Comparison of ENCODE assay signal across 8 cellular contexts in genomic region chr13:74287672-74288169, GRCh38.
DNase-seq lines count a peak whose midpoint lies in the region; ATAC-seq and FAIRE-seq lines count a peak whose summit lies in the region.

No MANE protein-coding gene starts in this region.

- ATAC-seq in GM18870 (IDR thresholded peaks at IDR 0.05; ENCODE audit: unreplicated experiment) (peak; percentile 30), HG03565 (IDR thresholded peaks at IDR 0.05; ENCODE audit: unreplicated experiment) (peak; percentile 25)

- no peak for FAIRE-seq in frontal cortex (lab: Jason Lieb, UNC)

- DNase-seq in RPMI8226: peak; percentile 63
- DNase-seq in activated T-helper 9 cell treated with anti-CD3 and anti-CD28 coated beads, Interleukin-2, amount 50 U/mL, for 16 hours (ENCODE audit: low read depth): peak; percentile 75
- DNase-seq in frontal cortex (ENCODE audit: low spot score in 2 of 2): peak; percentile 3 to 25
- peak in 55 of 56 donors; percentile 5 to 94 (median 63) for DNase-seq in nucleus accumbens (lab: John Stamatoyannopoulos, UW)
- peak; percentile 66 for DNase-seq in stromal cell of bone marrow (ENCODE audit: low read depth)
- DNase-seq in mesenteric fat pad (ENCODE audit: low spot score): no peak
